ENCODE assay signal across 8 cellular contexts in the genomic region with DNA sequence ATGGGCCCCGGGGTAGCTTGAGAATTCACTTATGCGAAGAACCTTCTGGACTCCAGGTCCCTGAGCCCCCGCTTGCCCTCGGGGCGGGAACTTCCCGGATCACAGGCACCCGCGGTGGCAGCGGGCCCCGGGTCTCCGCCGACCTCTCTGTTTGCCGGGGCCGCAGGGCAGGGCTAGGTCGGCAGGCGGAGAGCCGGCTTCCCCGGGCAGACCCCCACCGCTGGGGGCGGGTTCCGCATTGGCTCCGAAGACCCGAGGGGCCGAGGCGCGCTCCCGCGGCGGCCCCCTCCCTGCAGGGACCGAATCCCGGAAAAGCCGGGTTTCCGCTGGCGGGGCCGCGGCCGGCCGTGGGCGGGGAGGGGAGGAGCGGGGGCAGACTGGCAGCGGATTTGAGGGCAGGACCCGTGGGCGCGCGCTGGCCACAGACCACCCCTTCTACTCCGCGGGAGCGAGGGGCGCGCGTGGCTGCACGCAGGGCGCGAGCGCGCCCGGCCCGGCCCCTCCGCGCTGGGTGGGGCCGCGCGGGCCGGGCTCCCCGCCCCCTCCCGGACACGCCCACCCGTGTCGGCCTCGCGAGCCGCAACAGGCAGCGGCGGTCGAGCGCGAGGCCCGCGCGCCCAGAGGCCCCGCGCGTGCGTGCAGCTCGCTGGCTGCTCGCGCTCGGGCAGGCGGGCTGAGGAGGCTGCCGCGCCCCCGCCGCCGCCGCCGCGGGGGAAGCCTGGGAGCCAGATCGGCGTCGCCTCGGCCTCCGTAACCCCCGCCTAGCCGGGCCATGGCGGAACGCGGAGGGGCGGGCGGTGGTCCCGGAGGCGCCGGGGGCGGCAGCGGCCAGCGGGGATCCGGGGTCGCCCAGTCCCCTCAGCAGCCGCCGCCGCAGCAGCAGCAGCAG. TPM values are rescaled to one million over a fixed set of nuclear protein-coding genes. Genes with fewer than 3 reads are reported as not detected.
DNase-seq lines count a peak whose midpoint lies in the region; ATAC-seq and TF ChIP-seq lines count a peak whose summit lies in the region.

A gene (plus strand): TSS at position 558 of the 889 bp plus-strand sequence. CDS start 215 bp downstream, at position 773.

- H3K36me3 ChIP-seq in mammary epithelial cell (ENCODE audit: insufficient read depth, low read length), result peaks cover 31% of the 10 kb centered on the region

- peak; percentile 40 for ATAC-seq in GM21529 (IDR thresholded peaks at IDR 0.05; ENCODE audit: unreplicated experiment)
- ATAC-seq in WTC11, result peak; percentile 57

- no peaks in the 10 kb centered on the region for H4K20me1 ChIP-seq in mammary epithelial cell (ENCODE audit: insufficient read depth, low read length)

- peaks cover 22% of the 10 kb centered on the region for H3K4me1 ChIP-seq in mammary epithelial cell (ENCODE audit: insufficient read depth, low read length)

- dilution Hi-C loops in mammary epithelial cell (cut with HindIII; ENCODE audit: low sequenced_read_pairs), result no loop called here

- H3K4me3 Mint-ChIP-seq in Calu3 (ENCODE audit: low read depth, unreplicated experiment), result peak within 1 kb of the TSS; percentile 77
- peak within 1 kb of the TSS; percentile 88 for H3K4me3 Mint-ChIP-seq in WTC11

- 5% methylated on average over 30 of the region's 120 CpGs for WGBS in mammary epithelial cell (ENCODE audit: low coverage, missing lambda C conversion rate)

- H3K36me3 Mint-ChIP-seq in Calu3 (ENCODE audit: insufficient read depth, unreplicated experiment) (peaks cover 59% of the 10 kb centered on the region), WTC11 (peaks cover 46% of the 10 kb centered on the region)

- CTCF ChIA-PET in Calu3 (lab: Charles Lee), result interaction anchor here (0.6 to 1.4 kb wide), 4 partner anchors 25 to 50 kb away, joined by 3 to 6 read pairs (median 4); no protein-coding TSS in a partner anchor
- CTCF ChIA-PET in WTC11 (lab: Charles Lee), result interaction anchor here (1.4 to 4.7 kb wide), 7 partner anchors 12 to 179 kb away, joined by 5 to 43 read pairs (median 10); a partner anchor contains a TSS
- CTCF ChIA-PET in mammary epithelial cell (lab: Charles Lee; ENCODE audit: low non-redundant PET), result no interaction called here

- H3K27ac ChIP-seq in mammary epithelial cell (ENCODE audit: insufficient read depth, low read depth, low read length), result peak within 1 kb of the TSS; percentile 26
- H3K27ac ChIP-seq in skin epidermis, result peak within 1 kb of the TSS; percentile 85 to 99 (median 97)

- DNase-seq in Calu3 (peak; percentile 51), M059J (ENCODE audit: low read depth) (peak; percentile 77), WTC11 (ENCODE audit: low spot score) (peak; percentile 73), mammary epithelial cell (peak; percentile 48), iPS-NIHi11 (ENCODE audit: low spot score) (peak; percentile 90), SK-N-DZ (ENCODE audit: low spot score) (no peak)

- H3K4me3 ChIP-seq in mammary epithelial cell (replicated peaks in 1 of 3; ENCODE audit: insufficient read depth in 1 of 3, low read depth in 2 of 3, low read length in 3 of 3) (peak within 1 kb of the TSS; percentile 76 to 82 (median 78)), skin epidermis (peak within 1 kb of the TSS; percentile 61 to 93 (median 88))

- BruUV-seq in Calu3 (replicated peaks; lab: Mats Ljungman, UMichigan) (no TSS peak), mammary epithelial cell (replicated peaks; lab: Mats Ljungman, UMichigan) (no TSS peak)

- H3K27me3 Mint-ChIP-seq in Calu3 (ENCODE audit: unreplicated experiment) (no peaks in the 10 kb centered on the region), WTC11 (ENCODE audit: low read depth) (no peaks in the 10 kb centered on the region)

- intact Hi-C loops in Calu3 (cut with micrococcal nuclease; ENCODE audit: unreplicated experiment) (no loop called here), mammary epithelial cell (cut with micrococcal nuclease) (loop anchor here (2.0 to 5.0 kb wide), 2 partner anchors 68 to 189 kb away; a partner anchor contains a TSS)

- POLR2A ChIA-PET in WTC11 (lab: Charles Lee), result no interaction called here

- no peaks in the 10 kb centered on the region for H3K9me3 Mint-ChIP-seq in Calu3 (ENCODE audit: low read depth, unreplicated experiment)
- H3K9me3 Mint-ChIP-seq in WTC11, result no peaks in the 10 kb centered on the region

- peak within 1 kb of the TSS; percentile 81 for H2AFZ ChIP-seq in mammary epithelial cell (ENCODE audit: low read depth, low read length)

- H3K4me2 ChIP-seq in mammary epithelial cell (ENCODE audit: insufficient read depth, low read depth, low read length), result peak within 1 kb of the TSS; percentile 95

- no peaks in the 10 kb centered on the region for H3K9me3 ChIP-seq in mammary epithelial cell (replicated peaks; ENCODE audit: insufficient read depth, low read length)

- peak within 1 kb of the TSS; percentile 48 for H3K9ac ChIP-seq in mammary epithelial cell (ENCODE audit: insufficient read depth, low read length)

- H3K27me3 ChIP-seq in mammary epithelial cell (ENCODE audit: insufficient read depth, low read length), result no peaks in the 10 kb centered on the region

- in situ Hi-C loops in mammary epithelial cell (cut with MboI; ENCODE audit: low sequenced_read_pairs in 2 of 2), result no loop called here

- H3K27ac Mint-ChIP-seq in Calu3 (ENCODE audit: unreplicated experiment) (peak within 1 kb of the TSS; percentile 81), WTC11 (peak within 1 kb of the TSS; percentile 93)

- TF ChIP-seq CTCF in Calu3 (IDR thresholded peaks at IDR 0.05; ENCODE audit: unreplicated experiment) (no peak), WTC11 (IDR thresholded peaks at IDR 0.05) (no peak), mammary epithelial cell (conservative IDR thresholded peaks at IDR 0.05 in 1 of 2, IDR thresholded peaks at IDR 0.05 in 1 of 2; ENCODE audit: extremely low read depth in 1 of 2, insufficient read depth in 1 of 2, low read depth in 1 of 2, low read length in 2 of 2) (no peak)

- H3K79me2 ChIP-seq in mammary epithelial cell (ENCODE audit: insufficient read depth, low read length), result peaks cover 56% of the 10 kb centered on the region

- H3K4me1 Mint-ChIP-seq in Calu3 (ENCODE audit: low read depth, unreplicated experiment) (peaks cover 41% of the 10 kb centered on the region), WTC11 (peaks cover 26% of the 10 kb centered on the region)

TF ChIP-seq in WTC11, 78 proteins besides CTCF, POLR2A, EP300 and RAD21 (continues in another document):
- no peak for TF ChIP-seq ZNF396 (CRISPR knock-in tag; IDR thresholded peaks at IDR 0.05; ENCODE audit: borderline replicate concordance)
- TF ChIP-seq ETV6 (CRISPR knock-in tag; IDR thresholded peaks at IDR 0.05), result 0 out of 2 replicates have a peak, but pooled peaks have one; percentile 23
- TF ChIP-seq RORB (CRISPR knock-in tag; IDR thresholded peaks at IDR 0.05), result no peak
- TF ChIP-seq, protein P1, sequence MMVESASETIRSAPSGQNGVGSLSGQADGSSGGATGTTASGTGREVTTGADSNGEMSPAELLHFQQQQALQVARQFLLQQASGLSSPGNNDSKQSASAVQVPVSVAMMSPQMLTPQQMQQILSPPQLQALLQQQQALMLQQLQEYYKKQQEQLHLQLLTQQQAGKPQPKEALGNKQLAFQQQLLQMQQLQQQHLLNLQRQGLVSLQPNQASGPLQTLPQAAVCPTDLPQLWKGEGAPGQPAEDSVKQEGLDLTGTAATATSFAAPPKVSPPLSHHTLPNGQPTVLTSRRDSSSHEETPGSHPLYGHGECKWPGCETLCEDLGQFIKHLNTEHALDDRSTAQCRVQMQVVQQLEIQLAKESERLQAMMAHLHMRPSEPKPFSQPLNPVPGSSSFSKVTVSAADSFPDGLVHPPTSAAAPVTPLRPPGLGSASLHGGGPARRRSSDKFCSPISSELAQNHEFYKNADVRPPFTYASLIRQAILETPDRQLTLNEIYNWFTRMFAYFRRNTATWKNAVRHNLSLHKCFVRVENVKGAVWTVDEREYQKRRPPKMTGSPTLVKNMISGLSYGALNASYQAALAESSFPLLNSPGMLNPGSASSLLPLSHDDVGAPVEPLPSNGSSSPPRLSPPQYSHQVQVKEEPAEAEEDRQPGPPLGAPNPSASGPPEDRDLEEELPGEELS (CRISPR knock-in tag; IDR thresholded peaks at IDR 0.05), result peak; percentile 34; the same call in 1 of the 2 replicates
- 0 out of 2 replicates have a peak, but pooled peaks have one; percentile 1 for TF ChIP-seq CREM (CRISPR knock-in tag; IDR thresholded peaks at IDR 0.05)
- no peak for TF ChIP-seq IRF2 (CRISPR knock-in tag; IDR thresholded peaks at IDR 0.05; ENCODE audit: borderline replicate concordance, low read depth)
- 0 out of 2 replicates have a peak, but pooled peaks have one; percentile 8 for TF ChIP-seq SP1 (CRISPR knock-in tag; conservative IDR thresholded peaks at IDR 0.05)
- TF ChIP-seq FOXK1 (CRISPR knock-in tag; IDR thresholded peaks at IDR 0.05), result 0 out of 2 replicates have a peak, but pooled peaks have one; percentile 19
- TF ChIP-seq, protein P2, sequence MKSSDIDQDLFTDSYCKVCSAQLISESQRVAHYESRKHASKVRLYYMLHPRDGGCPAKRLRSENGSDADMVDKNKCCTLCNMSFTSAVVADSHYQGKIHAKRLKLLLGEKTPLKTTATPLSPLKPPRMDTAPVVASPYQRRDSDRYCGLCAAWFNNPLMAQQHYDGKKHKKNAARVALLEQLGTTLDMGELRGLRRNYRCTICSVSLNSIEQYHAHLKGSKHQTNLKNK (CRISPR knock-in tag; IDR thresholded peaks at IDR 0.05), result no peak
- TF ChIP-seq MYBL2 (CRISPR knock-in tag; IDR thresholded peaks at IDR 0.05), result 0 out of 2 replicates have a peak, but pooled peaks have one; percentile 34
- 0 out of 2 replicates have a peak, but pooled peaks have one; percentile 68 for TF ChIP-seq ELF4 (CRISPR knock-in tag; IDR thresholded peaks at IDR 0.05; ENCODE audit: low read depth)
- TF ChIP-seq FOXP1 (CRISPR knock-in tag; IDR thresholded peaks at IDR 0.05; ENCODE audit: borderline replicate concordance), result no peak; the same call in 1 of the 2 replicates
- TF ChIP-seq, protein P3, sequence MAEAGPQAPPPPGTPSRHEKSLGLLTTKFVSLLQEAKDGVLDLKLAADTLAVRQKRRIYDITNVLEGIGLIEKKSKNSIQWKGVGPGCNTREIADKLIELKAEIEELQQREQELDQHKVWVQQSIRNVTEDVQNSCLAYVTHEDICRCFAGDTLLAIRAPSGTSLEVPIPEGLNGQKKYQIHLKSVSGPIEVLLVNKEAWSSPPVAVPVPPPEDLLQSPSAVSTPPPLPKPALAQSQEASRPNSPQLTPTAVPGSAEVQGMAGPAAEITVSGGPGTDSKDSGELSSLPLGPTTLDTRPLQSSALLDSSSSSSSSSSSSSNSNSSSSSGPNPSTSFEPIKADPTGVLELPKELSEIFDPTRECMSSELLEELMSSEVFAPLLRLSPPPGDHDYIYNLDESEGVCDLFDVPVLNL (CRISPR knock-in tag; IDR thresholded peaks at IDR 0.05; ENCODE audit: borderline replicate concordance, low read depth), result no peak

RNA-seq across cellular contexts. Expression of the gene that starts here (rescaled TPM):
- total RNA-seq in Calu3 (2022), result 44.7 and 47.9 TPM in 2 replicates
- total RNA-seq in M059J (2014; rRNA removed; shearing (Covaris generic)), result 24.2 and 32.7 TPM in 2 replicates
- 30.1 to 34.8 TPM (median 30.9 TPM) in 3 replicates for total RNA-seq in WTC11 (2021)
- total RNA-seq in mammary epithelial cell, result 10 to 100 TPM; 34.0 to 48.1 TPM
- 21.4 TPM for polyA plus RNA-seq in mammary epithelial cell
- 52.2 TPM for polyA minus RNA-seq in mammary epithelial cell
- 5.9 and 6.4 TPM in 2 replicates for polyA plus RNA-seq in SK-N-DZ (2014; cell fraction: cytosol; rRNA removed)
- 3.2 and 7.8 TPM in 2 replicates for polyA plus RNA-seq in SK-N-DZ (2014; cell fraction: nucleus; rRNA removed)
